In the genomic region with DNA sequence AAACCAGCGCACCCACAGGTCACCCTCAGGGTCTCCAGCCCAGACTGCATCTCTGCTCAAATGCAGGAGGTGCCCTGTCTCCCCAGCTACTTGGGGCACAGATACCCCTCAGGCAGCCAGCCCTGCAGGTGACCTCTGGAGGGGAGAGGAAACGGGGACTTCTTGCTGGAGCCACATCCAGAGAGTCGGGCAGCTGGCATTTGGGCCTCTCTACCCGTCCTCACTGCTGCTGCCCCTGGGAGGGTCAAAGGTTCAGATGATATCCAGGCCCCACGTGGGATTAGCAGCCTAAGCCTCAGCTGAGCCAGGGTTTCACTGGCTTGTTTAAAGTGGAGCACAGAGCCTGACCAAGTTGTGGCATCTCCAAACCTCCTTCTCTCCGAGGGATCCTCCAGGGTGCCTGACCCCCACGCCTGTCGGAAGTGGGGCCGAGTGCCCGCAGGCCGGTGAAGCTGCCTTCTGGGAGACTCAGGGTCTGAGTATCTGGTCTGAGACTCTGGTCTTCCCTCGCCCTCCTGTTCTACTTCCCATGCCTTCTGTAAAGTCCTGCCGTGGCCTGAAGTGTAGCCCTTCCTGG, we compare ENCODE assay signal across 8 cellular contexts. TPM values are rescaled to one million over a fixed set of nuclear protein-coding genes. Genes with fewer than 3 reads are reported as not detected.
A peak's percentile ranks its signal among the peaks of the same experiment; 100 is the strongest.
DNase-seq lines count a peak whose midpoint lies in the region; ATAC-seq and TF ChIP-seq lines count a peak whose summit lies in the region.

No MANE protein-coding gene starts in this region.

- peaks cover 0 to 3% (median 0%) of the 10 kb centered on the region in 3 experiments; a peak in 2 of 7 replicates for H3K36me3 Mint-ChIP-seq in H9 (ENCODE audit: insufficient read depth in 1 of 3, low read depth in 3 of 3)
- peaks cover 58% of the 10 kb centered on the region for H3K36me3 Mint-ChIP-seq in activated CD4-positive, alpha-beta memory T cell treated with anti-CD3 and anti-CD28 coated beads, Interleukin-2, amount 10 ng/mL, durations not matched to agents 7 days and 5 days (ENCODE audit: low read depth)
- peaks cover 33% of the 10 kb centered on the region for H3K36me3 Mint-ChIP-seq in stimulated activated effector memory CD8-positive, alpha-beta T cell treated with anti-CD3 and anti-CD28 coated beads, Interleukin-12 subunit alpha, Interleukin-12 subunit beta, amount 100 ng/mL, for 72 hours

- no peak overlapping the region for H3T11ph ChIP-seq in H9 (ENCODE audit: low read length)

- H3K23ac ChIP-seq in H9 (ENCODE audit: insufficient read length, low read depth, low read length) = no peak overlapping the region

- intact Hi-C loops in testis (cut with DNase I; ENCODE audit: low total_unique reads) = no loop called here

- H3K36me3 ChIP-seq in hepatocyte (replicated peaks; ENCODE audit: insufficient read depth, low read depth) (no peaks in the 10 kb centered on the region), testis (ENCODE audit: low read depth, missing control alignments) (no peaks in the 10 kb centered on the region)

- H4K20me1 ChIP-seq in H9 (ENCODE audit: control insufficient read depth, insufficient read depth, insufficient read length) = no peaks in the 10 kb centered on the region
- H4K20me1 ChIP-seq in hepatocyte (ENCODE audit: insufficient read depth, poor library complexity, severe bottlenecking) = peaks cover 2% of the 10 kb centered on the region

- no peak overlapping the region for H2BK12ac ChIP-seq in H9 (ENCODE audit: insufficient read length, low read depth, low read length)

- H3K27ac Mint-ChIP-seq in H9 = no peak overlapping the region
- peak overlapping the region; percentile 92 for H3K27ac Mint-ChIP-seq in activated CD4-positive, alpha-beta memory T cell treated with anti-CD3 and anti-CD28 coated beads, Interleukin-2, amount 10 ng/mL, durations not matched to agents 7 days and 5 days
- peak overlapping the region; percentile 93 for H3K27ac Mint-ChIP-seq in stimulated activated effector memory CD8-positive, alpha-beta T cell treated with anti-CD3 and anti-CD28 coated beads, Interleukin-12 subunit alpha, Interleukin-12 subunit beta, amount 100 ng/mL, for 72 hours

- H3K79me2 ChIP-seq in H9 (ENCODE audit: insufficient read depth, low read length) = peaks cover 13% of the 10 kb centered on the region; the same call in 1 of the 2 replicates
- H3K79me2 ChIP-seq in hepatocyte = peaks cover 28% of the 10 kb centered on the region

- H3K18ac ChIP-seq in H9 (ENCODE audit: insufficient read length, low read depth, low read length) = no peak overlapping the region

- POLR2A ChIA-PET in activated CD4-positive, alpha-beta memory T cell treated with anti-CD3 and anti-CD28 coated beads, Interleukin-2, amount 10 ng/mL, durations not matched to agents 7 days and 5 days (lab: Charles Lee) = interaction anchor here (1.1 to 9.7 kb wide), 18 partner anchors 8 to 151 kb away, joined by 3 to 166 read pairs (median 6); partner anchors contain the start of genes CDC16 and UPF3A

- peak overlapping the region; percentile 96 for H3K4me2 ChIP-seq in H9 (ENCODE audit: insufficient read depth, insufficient read length, low read length)
- H3K4me2 ChIP-seq in hepatocyte = peak overlapping the region; percentile 99

- TF ChIP-seq CTCF in H9 (conservative IDR thresholded peaks at IDR 0.05) = no peak
- TF ChIP-seq CTCF in hepatocyte (IDR thresholded peaks at IDR 0.05; ENCODE audit: poor library complexity) = no peak
- no peak for TF ChIP-seq CTCF in testis (IDR thresholded peaks at IDR 0.05)

- no peak overlapping the region for H4K5ac ChIP-seq in H9 (ENCODE audit: insufficient read length, low read depth, low read length)

- H2BK15ac ChIP-seq in H9 (ENCODE audit: low read depth, low read length) = no peak overlapping the region

- H3K9me3 ChIP-seq in H9 (ENCODE audit: control insufficient read depth, low read depth, low read length) (no peaks in the 10 kb centered on the region), hepatocyte (ENCODE audit: low read depth) (no peaks in the 10 kb centered on the region), testis (no peaks in the 10 kb centered on the region)

- no peaks in the 10 kb centered on the region for H3K9me2 ChIP-seq in hepatocyte (replicated peaks; ENCODE audit: insufficient read depth)

- WGBS in H9 (ENCODE audit: extremely low coverage, insufficient read length, low lambda C conversion rate) = no CpG with 5 or more reads among the region's 13 CpGs
- 51% methylated on average over 11 of the region's 13 CpGs for WGBS in hepatocyte (ENCODE audit: low lambda C conversion rate, missing lambda C conversion rate)
- 68 to 73% methylated on average over 11 to 13 of the region's 13 CpGs for WGBS in testis, 2 donors

- no peaks in the 10 kb centered on the region for H3K27me3 ChIP-seq in H9 (ENCODE audit: insufficient read depth, low read length)
- H3K27me3 ChIP-seq in hepatocyte = peaks cover 21% of the 10 kb centered on the region
- no peaks in the 10 kb centered on the region for H3K27me3 ChIP-seq in testis

- H4K8ac ChIP-seq in H9 (replicated peaks; ENCODE audit: insufficient read length, low read depth, low read length) = no peak overlapping the region

- TF ChIP-seq POLR2A in testis (IDR thresholded peaks at IDR 0.05) = no peak

- no peak overlapping the region for H3K9ac ChIP-seq in H9 (ENCODE audit: extremely low read depth, insufficient read length, low read length)

- H2AFZ ChIP-seq in H9 (ENCODE audit: low read length) (no peak overlapping the region), hepatocyte (no peak overlapping the region)

- CTCF ChIA-PET in activated CD4-positive, alpha-beta memory T cell treated with anti-CD3 and anti-CD28 coated beads, Interleukin-2, amount 10 ng/mL, durations not matched to agents 7 days and 5 days (lab: Charles Lee) = interaction anchor here (0.7 to 6.7 kb wide), 9 partner anchors 10 to 98 kb away, joined by 3 to 26 read pairs (median 5); no protein-coding TSS in a partner anchor

- peaks cover 3% of the 10 kb centered on the region for H3K79me1 ChIP-seq in H9 (ENCODE audit: insufficient read depth, low read depth, low read length, poor library complexity, severe bottlenecking)

- peaks cover 0 to 3% of the 10 kb centered on the region in 2 experiments; a peak in 1 of 5 replicates for H3K9me3 Mint-ChIP-seq in H9
- H3K9me3 Mint-ChIP-seq in activated CD4-positive, alpha-beta memory T cell treated with anti-CD3 and anti-CD28 coated beads, Interleukin-2, amount 10 ng/mL, durations not matched to agents 7 days and 5 days = peaks cover 8% of the 10 kb centered on the region
- no peaks in the 10 kb centered on the region for H3K9me3 Mint-ChIP-seq in stimulated activated effector memory CD8-positive, alpha-beta T cell treated with anti-CD3 and anti-CD28 coated beads, Interleukin-12 subunit alpha, Interleukin-12 subunit beta, amount 100 ng/mL, for 72 hours

- H3K4me3 Mint-ChIP-seq in H9 = peak overlapping the region in 1 of 2 experiments; percentile 95; a peak in 2 of 5 replicates
- H3K4me3 Mint-ChIP-seq in activated CD4-positive, alpha-beta memory T cell treated with anti-CD3 and anti-CD28 coated beads, Interleukin-2, amount 10 ng/mL, durations not matched to agents 7 days and 5 days = peak overlapping the region; percentile 97
- H3K4me3 Mint-ChIP-seq in stimulated activated effector memory CD8-positive, alpha-beta T cell treated with anti-CD3 and anti-CD28 coated beads, Interleukin-12 subunit alpha, Interleukin-12 subunit beta, amount 100 ng/mL, for 72 hours = peak overlapping the region; percentile 99

- DNase-seq in H9 (no peak), hepatocyte (ENCODE audit: low spot score) (no peak), testis (no peak), dedifferentiated amniotic fluid mesenchymal stem cell (ENCODE audit: extremely low spot score) (no peak)
- no peak for DNase-seq in activated CD4-positive, alpha-beta memory T cell treated with anti-CD3 and anti-CD28 coated beads, Interleukin-2, amount 10 ng/mL, durations not matched to agents 7 days and 5 days
- DNase-seq in stimulated activated effector memory CD8-positive, alpha-beta T cell treated with anti-CD3 and anti-CD28 coated beads, Interleukin-12 subunit alpha, Interleukin-12 subunit beta, amount 100 ng/mL, for 72 hours (ENCODE audit: low spot score in 2 of 2) = no peak
- DNase-seq in effector CD8-positive, alpha-beta T cell (lab: John Stamatoyannopoulos, UW) = no peak
- DNase-seq in central memory CD4-positive, alpha-beta T cell = no peak

- H3K27ac ChIP-seq in H9 (ENCODE audit: insufficient read length, low read depth, low read length) = no peak overlapping the region
- H3K27ac ChIP-seq in hepatocyte = peak overlapping the region; percentile 87
- H3K27ac ChIP-seq in testis = peak overlapping the region in 1 of 2 donors; percentile 18

- no peak for ATAC-seq in stimulated activated effector memory CD8-positive, alpha-beta T cell treated with anti-CD3 and anti-CD28 coated beads, Interleukin-12 subunit alpha, Interleukin-12 subunit beta, amount 100 ng/mL, for 72 hours

- no peak overlapping the region for H4K91ac ChIP-seq in H9 (ENCODE audit: insufficient read length, low read depth, low read length)

- H3K14ac ChIP-seq in H9 (ENCODE audit: insufficient read depth, low read length) = no peak overlapping the region

- H3K56ac ChIP-seq in H9 (ENCODE audit: insufficient read length, low read depth, low read length) = no peak overlapping the region

- peaks cover 10% of the 10 kb centered on the region for H3K23me2 ChIP-seq in H9 (ENCODE audit: insufficient read length, low read depth, low read length, poor library complexity, severe bottlenecking)

- H2BK5ac ChIP-seq in H9 (ENCODE audit: insufficient read length, low read length) = no peak overlapping the region

- H2AK5ac ChIP-seq in H9 (ENCODE audit: insufficient read length, low read length) = no peak overlapping the region

- H3K4ac ChIP-seq in H9 (ENCODE audit: low read depth, low read length) = no peak overlapping the region

- H3K4me1 ChIP-seq in H9 (ENCODE audit: insufficient read depth, low read length) (peaks cover 5% of the 10 kb centered on the region; the same call in 1 of the 2 replicates), hepatocyte (ENCODE audit: insufficient read depth) (peaks cover 25% of the 10 kb centered on the region), testis (peaks cover 12% of the 10 kb centered on the region)

- no peak overlapping the region for H2BK20ac ChIP-seq in H9 (ENCODE audit: low read depth, low read length, poor library complexity, severe bottlenecking)

- H3K4me1 Mint-ChIP-seq in H9 = peaks cover 48 to 52% of the 10 kb centered on the region in 2 experiments
- peaks cover 77% of the 10 kb centered on the region for H3K4me1 Mint-ChIP-seq in activated CD4-positive, alpha-beta memory T cell treated with anti-CD3 and anti-CD28 coated beads, Interleukin-2, amount 10 ng/mL, durations not matched to agents 7 days and 5 days
- peaks cover 67% of the 10 kb centered on the region for H3K4me1 Mint-ChIP-seq in stimulated activated effector memory CD8-positive, alpha-beta T cell treated with anti-CD3 and anti-CD28 coated beads, Interleukin-12 subunit alpha, Interleukin-12 subunit beta, amount 100 ng/mL, for 72 hours

- no peak overlapping the region for H2BK120ac ChIP-seq in H9 (ENCODE audit: low read depth, low read length, poor library complexity, severe bottlenecking)

- H3K27me3 Mint-ChIP-seq in H9 (ENCODE audit: low read depth) = peaks cover 18% of the 10 kb centered on the region
- peaks cover 5% of the 10 kb centered on the region for H3K27me3 Mint-ChIP-seq in activated CD4-positive, alpha-beta memory T cell treated with anti-CD3 and anti-CD28 coated beads, Interleukin-2, amount 10 ng/mL, durations not matched to agents 7 days and 5 days

- H3K4me3 ChIP-seq in hepatocyte = peak overlapping the region; percentile 88
- no peak overlapping the region for H3K4me3 ChIP-seq in testis

RNA-seq across cellular contexts. Expression of gene RASA3, which starts 2.2 kb away (rescaled TPM):
- total RNA-seq in H9 (2021) (11.7 and 12.3 TPM in 2 replicates), hepatocyte (4.3 and 6.1 TPM in 2 replicates), testis (10 to 100 TPM; 16.4 to 21.6 TPM)
- 10 to 100 TPM; 97.2 to 99.3 TPM for total RNA-seq in activated CD4-positive, alpha-beta memory T cell treated with anti-CD3 and anti-CD28 coated beads, Interleukin-2, amount 10 ng/mL, durations not matched to agents 7 days and 5 days
- polyA plus RNA-seq in hepatocyte (5.6 and 5.8 TPM in 2 replicates), testis (ENCODE audit: insufficient read depth, low read depth, low replicate concordance) (13.2 TPM)

RNA-seq across cellular contexts. Expression of gene CFAP97D2, which starts 48.8 kb away (rescaled TPM):
- total RNA-seq in H9 (2021) = not detected in 2 replicates
- total RNA-seq in activated CD4-positive, alpha-beta memory T cell treated with anti-CD3 and anti-CD28 coated beads, Interleukin-2, amount 10 ng/mL, durations not matched to agents 7 days and 5 days = not detected
- total RNA-seq in hepatocyte = not detected in 2 replicates
- not detected in 2 replicates for polyA plus RNA-seq in hepatocyte
- 1 to 10 TPM; 1.5 to 2.3 TPM for total RNA-seq in testis
- 2.7 TPM for polyA plus RNA-seq in testis (ENCODE audit: insufficient read depth, low read depth, low replicate concordance)

Comparison
In these comparisons a context has a peak if more than half of its experiments do, and no peak if none do; other contexts are left out.
1. H3K27ac Mint-ChIP-seq: peak in activated CD4-positive, alpha-beta memory T cell treated with anti-CD3 and anti-CD28 coated beads, Interleukin-2, amount 10 ng/mL, durations not matched to agents 7 days and 5 days (single experiment) and stimulated activated effector memory CD8-positive, alpha-beta T cell treated with anti-CD3 and anti-CD28 coated beads, Interleukin-12 subunit alpha, Interleukin-12 subunit beta, amount 100 ng/mL, for 72 hours (single experiment); none in H9 (0 of 3).